8 cellular contexts compared by ENCODE assay signal in genomic region chr5:88659529-88660325, GRCh38.
DNase-seq lines count a peak whose midpoint lies in the region; ATAC-seq and TF ChIP-seq lines count a peak whose summit lies in the region.

No MANE protein-coding gene starts in this region.

- peaks cover 0 to 3% of the 10 kb centered on the region in 2 donors for H3K4me1 ChIP-seq in naive thymus-derived CD4-positive, alpha-beta T cell (ENCODE audit: control insufficient read depth in 2 of 2, insufficient read depth in 2 of 2, low read length in 2 of 2)
- peaks cover 0 to 2% of the 10 kb centered on the region in 2 donors for H3K4me1 ChIP-seq in breast epithelium

- no peak overlapping the region for H3K27ac ChIP-seq in WERI-Rb-1
- no peak overlapping the region for H3K27ac ChIP-seq in naive thymus-derived CD4-positive, alpha-beta T cell (ENCODE audit: low read depth, low read length)
- no peak overlapping the region for H3K27ac ChIP-seq in breast epithelium

- H3K9me3 ChIP-seq in WERI-Rb-1 (ENCODE audit: severe bottlenecking), result no peaks in the 10 kb centered on the region
- peaks cover 0 to 6% (median 0%) of the 10 kb centered on the region in 3 experiments for H3K9me3 ChIP-seq in naive thymus-derived CD4-positive, alpha-beta T cell (ENCODE audit: control insufficient read depth in 2 of 3, low read length in 3 of 3)
- H3K9me3 ChIP-seq in breast epithelium, result no peaks in the 10 kb centered on the region

- TF ChIP-seq CTCF in WERI-Rb-1 (IDR thresholded peaks at IDR 0.05; ENCODE audit: low read depth, low read length), result no peak
- TF ChIP-seq CTCF in breast epithelium (IDR thresholded peaks at IDR 0.05), result no peak

- H3K27me3 ChIP-seq in WERI-Rb-1 (ENCODE audit: insufficient read depth, low read depth, severe bottlenecking) (no peaks in the 10 kb centered on the region), breast epithelium (peaks cover 3 to 69% of the 10 kb centered on the region in 2 donors)
- peaks cover 14 to 18% of the 10 kb centered on the region in 2 donors for H3K27me3 ChIP-seq in naive thymus-derived CD4-positive, alpha-beta T cell (ENCODE audit: control insufficient read depth in 2 of 2, insufficient read depth in 2 of 2, low read length in 2 of 2)

- CTCF ChIA-PET in naive thymus-derived CD4-positive, alpha-beta T cell (lab: Charles Lee), result interaction anchor here (0.7 to 1.0 kb wide), 2 partner anchors 31 to 170 kb away, joined by 3 read pairs; no protein-coding TSS in a partner anchor

- H3K36me3 ChIP-seq in WERI-Rb-1 (no peaks in the 10 kb centered on the region), breast epithelium (no peaks in the 10 kb centered on the region)
- no peaks in the 10 kb centered on the region for H3K36me3 ChIP-seq in naive thymus-derived CD4-positive, alpha-beta T cell (ENCODE audit: control insufficient read depth in 2 of 3, insufficient read depth in 3 of 3, low read length in 3 of 3)

- ATAC-seq in GM18867 (IDR thresholded peaks at IDR 0.05; ENCODE audit: unreplicated experiment), result peak; percentile 49
- peak; percentile 43 for ATAC-seq in HG02678 (IDR thresholded peaks at IDR 0.05; ENCODE audit: unreplicated experiment)
- no peak for ATAC-seq in naive thymus-derived CD4-positive, alpha-beta T cell

- H3K4me3 ChIP-seq in WERI-Rb-1 (ENCODE audit: low read depth, low read length), result peak overlapping the region; percentile 52
- H3K4me3 ChIP-seq in naive thymus-derived CD4-positive, alpha-beta T cell (ENCODE audit: low read length), result no peak overlapping the region
- H3K4me3 ChIP-seq in breast epithelium, result peak overlapping the region in 1 of 3 donors; percentile 20

- peak overlapping the region in 9 of 10 donors; percentile 18 to 71 (median 54) for H3K4me3 Mint-ChIP-seq in naive thymus-derived CD4-positive, alpha-beta T cell

- no peak for TF ChIP-seq POLR2A in breast epithelium (IDR thresholded peaks at IDR 0.05)

- peak overlapping the region in 2 of 9 donors; percentile 34 to 62 for H3K27ac Mint-ChIP-seq in naive thymus-derived CD4-positive, alpha-beta T cell

- H3K9me3 Mint-ChIP-seq in naive thymus-derived CD4-positive, alpha-beta T cell, result peaks cover 0 to 50% (median 22%) of the 10 kb centered on the region in 11 donors

- peak; percentile 78 for DNase-seq in WERI-Rb-1
- no peak for DNase-seq in naive thymus-derived CD4-positive, alpha-beta T cell
- DNase-seq in activated naive CD4-positive, alpha-beta T cell (lab: John Stamatoyannopoulos, UW), result no peak
- no peak for DNase-seq in SIG-M5 (lab: John Stamatoyannopoulos, UW)
- no peak for DNase-seq in foreskin melanocyte
- DNase-seq in breast epithelium (ENCODE audit: low spot score in 2 of 2), result no peak

- H3K27me3 Mint-ChIP-seq in naive thymus-derived CD4-positive, alpha-beta T cell, result peaks cover 55 to 78% (median 65%) of the 10 kb centered on the region in 5 donors

- POLR2A ChIA-PET in naive thymus-derived CD4-positive, alpha-beta T cell (lab: Charles Lee), result interaction anchor here (1.4 kb wide), 1 partner anchor 15 kb away, joined by 4 read pairs; no protein-coding TSS in a partner anchor

- H3K36me3 Mint-ChIP-seq in naive thymus-derived CD4-positive, alpha-beta T cell, result peaks cover 0 to 4% (median 0%) of the 10 kb centered on the region in 5 donors

- H3K4me1 Mint-ChIP-seq in naive thymus-derived CD4-positive, alpha-beta T cell, result peaks cover 5 to 14% (median 13%) of the 10 kb centered on the region in 7 donors

- intact Hi-C loops in naive thymus-derived CD4-positive, alpha-beta T cell (cut with micrococcal nuclease), result loop anchor here (2.0 to 10.0 kb wide), 2 partner anchors 15 to 395 kb away; partner anchors contain the start of gene TMEM161B (in 1 of the 2)
- intact Hi-C loops in breast epithelium (cut with DNase I; ENCODE audit: low total_unique reads), result no loop called here
